In genomic region chr19:8129061-8129460, GRCh38 we compare ENCODE assay signal across 26 cellular contexts. TPM values are rescaled to one million over a fixed set of nuclear protein-coding genes. Genes with fewer than 3 reads are reported as not detected.
"Had no signal": no experiment of that assay in that cellular context is flagged by ENCODE, and none has a peak within 500 bp of the region (broad histone marks: within the 10 kb centered on the region; RNA-seq: fewer than 3 reads in every experiment).

No MANE protein-coding gene starts in this region.

- H3K4me1 Mint-ChIP-seq: activated naive CD4-positive, alpha-beta T cell treated with anti-CD3 and anti-CD28 coated beads, Interleukin-2, amount 50 U/mL, for 24 hours; mesothelial cell of epicardium; naive thymus-derived CD8-positive, alpha-beta T cell had no signal

- H2AFZ ChIP-seq: neural progenitor cell had no signal

- H3K36me3 Mint-ChIP-seq: activated naive CD4-positive, alpha-beta T cell treated with anti-CD3 and anti-CD28 coated beads, Interleukin-2, amount 50 U/mL, for 24 hours; naive thymus-derived CD8-positive, alpha-beta T cell had no signal

- H3K4me2 ChIP-seq: neural progenitor cell had no signal

- H3K4me3 ChIP-seq: ascending aorta, neural progenitor cell, spleen, testis, vagina had no signal

- H3K4me3 Mint-ChIP-seq: activated naive CD4-positive, alpha-beta T cell treated with anti-CD3 and anti-CD28 coated beads, Interleukin-2, amount 50 U/mL, for 24 hours; mesothelial cell of epicardium; naive thymus-derived CD8-positive, alpha-beta T cell; neural progenitor cell had no signal

- H3K4me1 ChIP-seq: ascending aorta, neural progenitor cell, spleen, testis, vagina had no signal

- ATAC-seq: left ventricle myocardium superior; naive thymus-derived CD8-positive, alpha-beta T cell had no signal

- H3K36me3 ChIP-seq: ascending aorta, brain microvascular endothelial cell, neural progenitor cell, spleen, vagina had no signal

- H3K9me3 Mint-ChIP-seq: activated naive CD4-positive, alpha-beta T cell treated with anti-CD3 and anti-CD28 coated beads, Interleukin-2, amount 50 U/mL, for 24 hours; mesothelial cell of epicardium; naive thymus-derived CD8-positive, alpha-beta T cell; neural progenitor cell had no signal

- H3K27me3 ChIP-seq: ascending aorta, brain microvascular endothelial cell, neural progenitor cell, testis, vagina had no signal

- H3K27ac ChIP-seq: ascending aorta, brain microvascular endothelial cell, neural progenitor cell, spleen, testis, vagina had no signal

- DNase-seq: activated CD4-positive, alpha-beta T cell treated with anti-CD3 and anti-CD28 coated beads for 1 hour; activated CD4-positive, alpha-beta T cell treated with anti-CD3 and anti-CD28 coated beads, Interleukin-2, amount 50 U/mL, for 1 hour; activated gamma-delta T cell treated with Interleukin-2 at 50 U/mL for 16 hours; activated T-cell treated with anti-CD3 and anti-CD28 coated beads, Interleukin-2, amount 50 U/mL, for 1 hour; brain microvascular endothelial cell; caudate nucleus; dermis blood vessel endothelial cell; effector memory CD4-positive, alpha-beta T cell; hippocampal formation; left ventricle myocardium superior; mammary epithelial cell; naive thymus-derived CD8-positive, alpha-beta T cell; retina; spleen; stimulated activated CD4-positive, alpha-beta T cell treated with anti-CD3 and anti-CD28 coated beads, Interleukin-4, amount 100 ng/mL, for 1 hour; stimulated activated naive CD4-positive, alpha-beta T cell; testis; trophoblast cell had no signal

- H3K9me3 ChIP-seq: ascending aorta, spleen, testis, vagina had no signal

- FAIRE-seq: frontal cortex had no signal

- H3K27ac Mint-ChIP-seq: activated naive CD4-positive, alpha-beta T cell treated with anti-CD3 and anti-CD28 coated beads, Interleukin-2, amount 50 U/mL, for 24 hours; mesothelial cell of epicardium; naive thymus-derived CD8-positive, alpha-beta T cell; neural progenitor cell; progenitor cell of endocrine pancreas had no signal

- H3K27me3 Mint-ChIP-seq: activated naive CD4-positive, alpha-beta T cell treated with anti-CD3 and anti-CD28 coated beads, Interleukin-2, amount 50 U/mL, for 24 hours; progenitor cell of endocrine pancreas had no signal

RNA-seq across cellular contexts. Expression of gene FBN3, which starts 20.3 kb away (rescaled TPM):
- total RNA-seq: ascending aorta; dermis blood vessel endothelial cell; left ventricle myocardium superior; naive thymus-derived CD8-positive, alpha-beta T cell; osteoblast; spleen; vagina had no signal
- polyA plus RNA-seq: mammary epithelial cell; naive thymus-derived CD8-positive, alpha-beta T cell had no signal
